Comparison of ENCODE assay signal across 9 cellular contexts in the genomic region with DNA sequence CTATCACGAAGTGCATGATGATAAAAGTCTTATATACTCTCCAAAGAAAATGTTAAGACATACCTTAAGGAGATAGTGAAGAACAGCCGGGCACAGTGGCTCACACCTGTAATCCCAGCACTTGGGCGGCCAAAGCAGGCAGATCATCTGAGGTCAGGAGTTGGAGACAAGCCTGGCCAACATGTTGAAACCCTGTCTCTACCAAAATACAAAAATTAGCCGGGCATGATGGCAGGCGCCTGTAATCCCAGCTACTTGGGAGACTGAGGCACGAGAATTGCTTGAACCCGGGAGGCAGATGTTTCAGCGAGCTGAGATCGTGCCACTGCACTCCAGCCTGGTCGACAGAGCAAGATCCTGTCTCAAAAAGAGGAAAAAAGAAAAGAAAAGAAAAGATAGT. TPM values are rescaled to one million over a fixed set of nuclear protein-coding genes. Genes with fewer than 3 reads are reported as not detected.
A peak's percentile ranks its signal among the peaks of the same experiment; 100 is the strongest.
DNase-seq lines count a peak whose midpoint lies in the region; ATAC-seq and TF ChIP-seq lines count a peak whose summit lies in the region.
"Not testable (repeated sequence)": the region's sequence is repeated elsewhere in the genome, so short reads cannot be mapped to it uniquely, and the experiment has no call there.
"Had no signal": no experiment of that assay in that cellular context is flagged by ENCODE, and none has a peak within 500 bp of the region (broad histone marks: within the 10 kb centered on the region; RNA-seq: fewer than 3 reads in every experiment).

No MANE protein-coding gene starts in this region.

- intact Hi-C loops in activated CD4-positive, alpha-beta T cell treated with anti-CD3 and anti-CD28 coated beads for 36 hours (cut with DNase I, micrococcal nuclease): loop anchor here (2.0 to 10.0 kb wide), 3 partner anchors 159 to 369 kb away; a partner anchor contains a TSS

- peaks cover 42% of the 10 kb centered on the region for H3K4me1 Mint-ChIP-seq in activated CD4-positive, alpha-beta T cell treated with anti-CD3 and anti-CD28 coated beads for 36 hours
- H3K4me1 Mint-ChIP-seq in activated T-cell treated with anti-CD3 and anti-CD28 coated beads, Interleukin-2, amount 50 U/mL, for 24 hours (ENCODE audit: low read depth): peaks cover 61% of the 10 kb centered on the region
- peaks cover 64% of the 10 kb centered on the region for H3K4me1 Mint-ChIP-seq in activated naive CD4-positive, alpha-beta T cell treated with anti-CD3 and anti-CD28 coated beads, Interleukin-2, amount 50 U/mL, for 24 hours
- peaks cover 50% of the 10 kb centered on the region for H3K4me1 Mint-ChIP-seq in central memory CD8-positive, alpha-beta T cell
- peaks cover 26 to 53% (median 42%) of the 10 kb centered on the region in 4 donors for H3K4me1 Mint-ChIP-seq in naive thymus-derived CD8-positive, alpha-beta T cell

- DNase-seq in GM12865 (ENCODE audit: low read depth); activated CD4-positive, alpha-beta T cell treated with anti-CD3 and anti-CD28 coated beads for 36 hours; central memory CD8-positive, alpha-beta T cell (ENCODE audit: low spot score in 2 of 2); naive thymus-derived CD8-positive, alpha-beta T cell; thoracic aorta (ENCODE audit: low spot score): not testable (repeated sequence)
- DNase-seq in activated T-cell treated with anti-CD3 and anti-CD28 coated beads, Interleukin-2, amount 50 U/mL, for 24 hours: peak; percentile 57

- ATAC-seq in activated CD4-positive, alpha-beta T cell treated with anti-CD3 and anti-CD28 coated beads for 36 hours; central memory CD8-positive, alpha-beta T cell (replicated peaks; ENCODE audit: extremely low read depth, poor library complexity, severe bottlenecking); naive thymus-derived CD8-positive, alpha-beta T cell; thoracic aorta (ENCODE audit: insufficient number of reproducible peaks, low FRiP score, low read depth): not testable (repeated sequence)

- not testable (repeated sequence) for H3K36me3 ChIP-seq in thoracic aorta

- peak overlapping the region; percentile 100 for H3K27ac Mint-ChIP-seq in activated CD4-positive, alpha-beta T cell treated with anti-CD3 and anti-CD28 coated beads for 36 hours
- H3K27ac Mint-ChIP-seq in activated T-cell treated with anti-CD3 and anti-CD28 coated beads, Interleukin-2, amount 50 U/mL, for 24 hours: peak overlapping the region; percentile 97
- peak overlapping the region; percentile 98 for H3K27ac Mint-ChIP-seq in activated naive CD4-positive, alpha-beta T cell treated with anti-CD3 and anti-CD28 coated beads, Interleukin-2, amount 50 U/mL, for 24 hours
- H3K27ac Mint-ChIP-seq in central memory CD8-positive, alpha-beta T cell (ENCODE audit: low read depth): peak overlapping the region; percentile 98
- peak overlapping the region in 8 of 10 donors; percentile 93 to 99 (median 96) for H3K27ac Mint-ChIP-seq in naive thymus-derived CD8-positive, alpha-beta T cell

- not testable (repeated sequence) for H3K27me3 ChIP-seq in thoracic aorta (replicated peaks; ENCODE audit: insufficient read depth)

- H3K9me3 ChIP-seq in thoracic aorta: not testable (repeated sequence)

- not testable (repeated sequence) for H3K27me3 Mint-ChIP-seq in activated CD4-positive, alpha-beta T cell treated with anti-CD3 and anti-CD28 coated beads for 36 hours; activated T-cell treated with anti-CD3 and anti-CD28 coated beads, Interleukin-2, amount 50 U/mL, for 24 hours; activated naive CD4-positive, alpha-beta T cell treated with anti-CD3 and anti-CD28 coated beads, Interleukin-2, amount 50 U/mL, for 24 hours; central memory CD8-positive, alpha-beta T cell; naive thymus-derived CD8-positive, alpha-beta T cell

- CTCF ChIA-PET in activated CD4-positive, alpha-beta T cell treated with anti-CD3 and anti-CD28 coated beads for 36 hours (lab: Charles Lee): interaction anchor here (0.8 to 3.7 kb wide), 4 partner anchors 12 to 31 kb away, joined by 3 to 23 read pairs (median 6); no protein-coding TSS in a partner anchor

- peak overlapping the region; percentile 86 for H3K4me3 Mint-ChIP-seq in activated CD4-positive, alpha-beta T cell treated with anti-CD3 and anti-CD28 coated beads for 36 hours
- H3K4me3 Mint-ChIP-seq in activated T-cell treated with anti-CD3 and anti-CD28 coated beads, Interleukin-2, amount 50 U/mL, for 24 hours: peak overlapping the region; percentile 77
- H3K4me3 Mint-ChIP-seq in activated naive CD4-positive, alpha-beta T cell treated with anti-CD3 and anti-CD28 coated beads, Interleukin-2, amount 50 U/mL, for 24 hours: peak overlapping the region; percentile 90
- H3K4me3 Mint-ChIP-seq in central memory CD8-positive, alpha-beta T cell: peak overlapping the region; percentile 92
- peak overlapping the region; percentile 79 to 99 (median 94) for H3K4me3 Mint-ChIP-seq in naive thymus-derived CD8-positive, alpha-beta T cell

- not testable (repeated sequence) for TF ChIP-seq CTCF in GM12865 (IDR thresholded peaks at IDR 0.05; ENCODE audit: insufficient read depth, low read depth, low read length, missing control alignments); thoracic aorta (IDR thresholded peaks at IDR 0.05)

- not testable (repeated sequence) for H3K27ac ChIP-seq in thoracic aorta

- POLR2A ChIA-PET in activated CD4-positive, alpha-beta T cell treated with anti-CD3 and anti-CD28 coated beads for 36 hours (lab: Charles Lee): not testable (repeated sequence)
- POLR2A ChIA-PET in naive thymus-derived CD8-positive, alpha-beta T cell (lab: Charles Lee): interaction anchor here (0.7 to 16.5 kb wide), 11 partner anchors 12 to 369 kb away, joined by 3 to 408 read pairs (median 5); no protein-coding TSS in a partner anchor

- H3K9me3 Mint-ChIP-seq in activated CD4-positive, alpha-beta T cell treated with anti-CD3 and anti-CD28 coated beads for 36 hours (ENCODE audit: low read depth); activated T-cell treated with anti-CD3 and anti-CD28 coated beads, Interleukin-2, amount 50 U/mL, for 24 hours; activated naive CD4-positive, alpha-beta T cell treated with anti-CD3 and anti-CD28 coated beads, Interleukin-2, amount 50 U/mL, for 24 hours; central memory CD8-positive, alpha-beta T cell; naive thymus-derived CD8-positive, alpha-beta T cell: not testable (repeated sequence)

- H3K4me3 ChIP-seq in GM12865 (ENCODE audit: low read depth, low read length) (peak overlapping the region; percentile 60; the same call in 1 of the 2 replicates), thoracic aorta (peak overlapping the region; percentile 19)

- not testable (repeated sequence) for H3K36me3 Mint-ChIP-seq in activated CD4-positive, alpha-beta T cell treated with anti-CD3 and anti-CD28 coated beads for 36 hours (ENCODE audit: low read depth); activated naive CD4-positive, alpha-beta T cell treated with anti-CD3 and anti-CD28 coated beads, Interleukin-2, amount 50 U/mL, for 24 hours
- peaks cover 22% of the 10 kb centered on the region for H3K36me3 Mint-ChIP-seq in activated T-cell treated with anti-CD3 and anti-CD28 coated beads, Interleukin-2, amount 50 U/mL, for 24 hours (ENCODE audit: low read depth)
- peaks cover 25% of the 10 kb centered on the region for H3K36me3 Mint-ChIP-seq in central memory CD8-positive, alpha-beta T cell (ENCODE audit: insufficient read depth)
- peaks cover 28 to 45% (median 37%) of the 10 kb centered on the region in 3 donors for H3K36me3 Mint-ChIP-seq in naive thymus-derived CD8-positive, alpha-beta T cell

- not testable (repeated sequence) for H3K4me1 ChIP-seq in thoracic aorta (ENCODE audit: control insufficient read depth in 1 of 2, low read depth in 2 of 2)

RNA-seq across cellular contexts. Expression of a gene that starts 3.1 kb away (rescaled TPM):
- total RNA-seq in activated CD4-positive, alpha-beta T cell treated with anti-CD3 and anti-CD28 coated beads for 36 hours: 10 to 100 TPM; 40.6 to 45.5 TPM
- total RNA-seq in naive thymus-derived CD8-positive, alpha-beta T cell: 100 to 1,000 TPM; 202 TPM
- 100 to 1,000 TPM in 2 of 3 donors, 10 to 100 TPM in 1; 88.3 to 176 (median 133) TPM for polyA plus RNA-seq in naive thymus-derived CD8-positive, alpha-beta T cell
- 1 to 10 TPM; 1.8 TPM for total RNA-seq in thoracic aorta
- total RNA-seq: H9 had no signal

RNA-seq across cellular contexts. Expression of a gene that starts 10.5 kb away (rescaled TPM):
- total RNA-seq in activated CD4-positive, alpha-beta T cell treated with anti-CD3 and anti-CD28 coated beads for 36 hours: under 1 TPM; 0.59 to 0.70 TPM
- total RNA-seq in naive thymus-derived CD8-positive, alpha-beta T cell: under 1 TPM; 0.26 to 0.36 TPM
- under 1 TPM; 0.20 to 0.41 (median 0.38) TPM for polyA plus RNA-seq in naive thymus-derived CD8-positive, alpha-beta T cell
- not detected for total RNA-seq in thoracic aorta
- total RNA-seq: H9, NCI-H460 had no signal

RNA-seq across cellular contexts. Expression of a gene that starts 56.2 kb away (rescaled TPM):
- 1 to 10 TPM in 1 of 2 experiments, under 1 TPM in 1; 0.96 to 1.1 TPM for total RNA-seq in activated CD4-positive, alpha-beta T cell treated with anti-CD3 and anti-CD28 coated beads for 36 hours
- total RNA-seq in naive thymus-derived CD8-positive, alpha-beta T cell: 10 to 100 TPM; 11.8 to 14.2 TPM
- polyA plus RNA-seq in naive thymus-derived CD8-positive, alpha-beta T cell: 1 to 10 TPM; 1.5 to 3.5 (median 2.8) TPM
- 1 to 10 TPM in 1 of 2 donors, not detected in 1; 4.6 TPM for total RNA-seq in thoracic aorta
- total RNA-seq: H9, NCI-H460 had no signal

Comparison
In these comparisons a context has a peak if more than half of its experiments do, and no peak if none do; other contexts are left out.
1. RNA of a gene that starts 3.1 kb away (total RNA-seq): 202 TPM in naive thymus-derived CD8-positive, alpha-beta T cell and 40.6 to 45.5 TPM in activated CD4-positive, alpha-beta T cell treated with anti-CD3 and anti-CD28 coated beads for 36 hours; 1.8 TPM in thoracic aorta; every median in the first group is over 10 times any median in the second.
2. Peak in every context shown above with its lines, with median percentiles within 50 percentile points of each other: H3K27ac Mint-ChIP-seq and H3K4me3 Mint-ChIP-seq.